ENCODE assay signal across 21 cellular contexts in the genomic region with DNA sequence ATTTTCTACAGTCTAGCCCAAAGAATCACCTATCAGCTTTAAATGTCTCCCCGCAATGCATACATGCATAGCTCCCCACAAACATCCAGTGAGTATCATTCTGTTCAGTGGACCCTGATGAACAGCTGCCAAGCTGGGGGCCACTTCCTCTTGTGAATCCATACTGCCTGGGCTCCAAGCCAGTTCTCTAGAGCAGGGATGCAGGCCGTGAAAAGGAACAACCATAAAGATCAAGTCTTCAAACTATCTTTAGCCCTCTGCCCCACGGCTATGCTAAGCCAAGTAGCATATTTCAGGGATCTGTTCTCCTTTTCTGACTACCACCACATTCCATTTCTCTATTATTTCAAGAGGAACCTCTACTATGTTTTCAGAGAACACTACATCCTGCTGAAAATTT.
DNase-seq lines count a peak whose midpoint lies in the region; ATAC-seq and TF ChIP-seq lines count a peak whose summit lies in the region.
"Had no signal": no experiment of that assay in that cellular context is flagged by ENCODE, and none has a peak within 500 bp of the region (broad histone marks: within the 10 kb centered on the region; RNA-seq: fewer than 3 reads in every experiment).

No MANE protein-coding gene starts in this region.

- 30 to 35% (median 33%) methylated on average over 3 of the region's 3 CpGs for WGBS in heart left ventricle, 4 donors

- peaks cover 4% of the 10 kb centered on the region for H3K36me3 Mint-ChIP-seq in type B pancreatic cell
- H3K36me3 Mint-ChIP-seq: activated naive CD4-positive, alpha-beta T cell treated with anti-CD3 and anti-CD28 coated beads, Interleukin-2, amount 50 U/mL, for 24 hours had no signal

- TF ChIP-seq CTCF in type B pancreatic cell (conservative IDR thresholded peaks at IDR 0.05), result no peak
- TF ChIP-seq CTCF in heart left ventricle (IDR thresholded peaks at IDR 0.05), result no peak

- no peak overlapping the region for H3K4me3 ChIP-seq in heart left ventricle
- H3K4me3 ChIP-seq: heart right ventricle, SJSA1, tibial nerve had no signal

- no peaks in the 10 kb centered on the region for H3K36me3 ChIP-seq in heart left ventricle
- H3K36me3 ChIP-seq: heart right ventricle, SJSA1, tibial nerve had no signal

- DNase-seq in COR-L47 (lab: John Stamatoyannopoulos, UW) (peak; percentile 46), KBM-7 (peak; percentile 3), NCI-H446 treated with DMSO at 0.1 percent for 48 hours (lab: John Stamatoyannopoulos, UW) (peak; percentile 57), globus pallidus (ENCODE audit: low spot score) (peak; percentile 19), type B pancreatic cell (ENCODE audit: extremely low spot score, unreplicated experiment) (no peak), heart left ventricle (no peak), iPS-NIHi11 (ENCODE audit: low spot score) (no peak)
- DNase-seq: activated CD8-positive, alpha-beta T cell treated with anti-CD3 and anti-CD28 coated beads for 36 hours; activated T-cell treated with anti-CD3 and anti-CD28 coated beads, Interleukin-2, amount 50 U/mL, for 48 hours; heart right ventricle; KG1; NCI-H1436; NCI-H526 treated with DMSO at 0.1 percent for 48 hours; stimulated activated CD4-positive, alpha-beta T cell treated with anti-CD3 and anti-CD28 coated beads, Interleukin-2, amount 100 ng/mL, for 24 hours had no signal

- H3K27ac ChIP-seq in heart left ventricle, result no peak overlapping the region
- H3K27ac ChIP-seq: heart right ventricle, SJSA1, tibial nerve had no signal

- peaks cover 0 to 8% (median 0%) of the 10 kb centered on the region in 12 donors for H3K9me3 ChIP-seq in heart left ventricle
- H3K9me3 ChIP-seq: SJSA1 had no signal

- H3K4me3 Mint-ChIP-seq in type B pancreatic cell, result no peak overlapping the region
- H3K4me3 Mint-ChIP-seq: activated CD8-positive, alpha-beta T cell treated with anti-CD3 and anti-CD28 coated beads for 36 hours; activated naive CD4-positive, alpha-beta T cell treated with anti-CD3 and anti-CD28 coated beads, Interleukin-2, amount 50 U/mL, for 24 hours; stimulated activated naive CD8-positive, alpha-beta T cell treated with anti-CD3 and anti-CD28 coated beads, Interleukin-15, Interleukin-2, amounts not matched to agents 100 ng/mL and 50 ng/mL, for 24 hours; T-helper 2 cell treated with Interferon-gamma antibody and Interleukin-4, amounts not matched to agents 5 μg/mL and 100 μg/mL, for 36 hours had no signal

- no peaks in the 10 kb centered on the region for H3K27me3 ChIP-seq in heart left ventricle
- H3K27me3 ChIP-seq: heart right ventricle, SJSA1, tibial nerve had no signal

- in situ Hi-C loops in KBM-7 (cut with MboI; ENCODE audit: low pct_unique_long_range_greater_than_20kb, low sequenced_read_pairs), result no loop called here

- H3K27me3 Mint-ChIP-seq in type B pancreatic cell, result no peaks in the 10 kb centered on the region
- H3K27me3 Mint-ChIP-seq: activated CD8-positive, alpha-beta T cell treated with anti-CD3 and anti-CD28 coated beads for 36 hours had no signal

- intact Hi-C loops in heart left ventricle (cut with DNase I), result no loop called here

- ATAC-seq in heart left ventricle (no peak), HG02678 (IDR thresholded peaks at IDR 0.05; ENCODE audit: unreplicated experiment) (no peak)
- ATAC-seq: activated CD8-positive, alpha-beta T cell treated with anti-CD3 and anti-CD28 coated beads for 36 hours; heart right ventricle; sciatic nerve had no signal

- peaks cover 5% of the 10 kb centered on the region for H3K9me3 Mint-ChIP-seq in type B pancreatic cell

- no peak for TF ChIP-seq POLR2A in heart left ventricle (IDR thresholded peaks at IDR 0.05)

- no peak overlapping the region for H3K27ac Mint-ChIP-seq in type B pancreatic cell
- H3K27ac Mint-ChIP-seq: activated CD8-positive, alpha-beta T cell treated with anti-CD3 and anti-CD28 coated beads for 36 hours; activated naive CD4-positive, alpha-beta T cell treated with anti-CD3 and anti-CD28 coated beads, Interleukin-2, amount 50 U/mL, for 24 hours; stimulated activated naive CD8-positive, alpha-beta T cell treated with anti-CD3 and anti-CD28 coated beads, Interleukin-15, Interleukin-2, amounts not matched to agents 100 ng/mL and 50 ng/mL, for 24 hours; T-helper 2 cell treated with Interferon-gamma antibody and Interleukin-4, amounts not matched to agents 5 μg/mL and 100 μg/mL, for 36 hours had no signal

- H3K4me1 ChIP-seq in heart left ventricle, result no peaks in the 10 kb centered on the region
- H3K4me1 ChIP-seq: heart right ventricle, SJSA1, tibial nerve had no signal

- peaks cover 9% of the 10 kb centered on the region for H3K4me1 Mint-ChIP-seq in type B pancreatic cell (ENCODE audit: unreplicated experiment)
- H3K4me1 Mint-ChIP-seq: activated naive CD4-positive, alpha-beta T cell treated with anti-CD3 and anti-CD28 coated beads, Interleukin-2, amount 50 U/mL, for 24 hours had no signal

Comparison
In these comparisons a context has a peak if more than half of its experiments do, and no peak if none do; other contexts are left out.
1. DNase-seq: peak in COR-L47 (single experiment), KBM-7 (single experiment), NCI-H446 treated with DMSO at 0.1 percent for 48 hours (single experiment) and globus pallidus (single experiment); none in type B pancreatic cell (single experiment), heart left ventricle (0 of 5) and iPS-NIHi11 (single experiment).